ENCODE assay signal across 21 cellular contexts in the genomic region with DNA sequence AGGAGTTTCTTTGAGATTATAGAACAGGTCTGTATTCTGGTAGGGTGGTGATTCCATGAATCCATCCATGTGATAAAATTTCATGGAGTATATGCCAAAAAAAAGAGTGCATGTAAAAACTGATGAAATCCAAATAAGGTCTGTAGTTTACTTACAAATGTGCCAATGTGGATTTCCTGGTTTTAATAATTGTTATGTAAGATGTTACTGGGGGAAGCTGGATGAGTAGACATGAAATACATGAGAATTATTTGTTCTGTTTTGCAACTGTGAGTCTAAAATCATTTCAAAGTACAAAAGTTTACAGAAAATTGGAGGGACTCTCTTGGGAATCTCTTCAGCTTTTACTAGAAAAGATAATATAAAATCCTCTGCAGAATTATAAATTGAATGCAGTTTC.
"Had no signal": no experiment of that assay in that cellular context is flagged by ENCODE, and none has a peak within 500 bp of the region (broad histone marks: within the 10 kb centered on the region; RNA-seq: fewer than 3 reads in every experiment).

No MANE protein-coding gene starts in this region.

- H3K27ac ChIP-seq: KMS-11, RWPE1 had no signal

- H3K9me3 Mint-ChIP-seq: IgD-negative memory B cell had no signal

- H3K27me3 Mint-ChIP-seq: IgD-negative memory B cell had no signal

- H3K4me3 ChIP-seq: K562 had no signal

- H3K9me2 ChIP-seq: SK-N-SH had no signal

- DNase-seq: Kasumi-1, MM.1S, NCI-H1092 treated with DMSO at 0.1 percent for 48 hours, NCI-H1436, NCI-H187, NCI-H2029, NCI-H2081 treated with DMSO at 0.1 percent for 48 hours, NCI-H2171, NCI-H226, NCI-H446, NCI-H510A, NCI-H524 treated with DMSO at 0.1 percent for 48 hours, NCI-H69, NCI-H774, SHP77, SK-N-SH had no signal

- ATAC-seq: K562, Panc1 had no signal

- H3K4me1 Mint-ChIP-seq: IgD-negative memory B cell had no signal

- H3K4me2 ChIP-seq: KMS-11, SK-N-SH had no signal

- H3K27ac Mint-ChIP-seq: IgD-negative memory B cell had no signal

- FAIRE-seq: K562 had no signal

- H3K9ac ChIP-seq: KMS-11, SK-N-SH had no signal

- H3K9me3 ChIP-seq: SK-N-SH had no signal

- H3K4me3 Mint-ChIP-seq: IgD-negative memory B cell had no signal
